Comparison of ENCODE assay signal across 8 cellular contexts in the genomic region with DNA sequence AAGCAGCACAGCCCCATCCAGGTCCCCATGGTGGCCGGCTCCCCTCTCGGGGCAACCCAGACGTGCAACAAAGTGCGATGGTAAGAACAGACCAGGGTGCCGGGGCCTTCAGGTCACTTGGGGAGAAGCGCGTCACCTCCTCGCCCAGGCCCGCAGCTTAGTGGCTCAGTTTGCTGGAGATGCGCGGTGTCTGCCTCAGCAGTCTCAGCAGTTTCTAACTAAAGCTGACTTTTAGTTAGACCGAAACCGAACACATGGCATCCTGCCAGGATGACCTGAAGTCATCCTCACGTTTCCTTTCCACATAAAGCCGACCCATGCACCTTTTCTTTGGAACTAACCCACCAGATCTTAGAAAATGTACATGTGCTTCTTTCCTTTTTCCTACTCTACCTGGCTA. TPM values are rescaled to one million over a fixed set of nuclear protein-coding genes. Genes with fewer than 3 reads are reported as not detected.
"Had no signal": no experiment of that assay in that cellular context is flagged by ENCODE, and none has a peak within 500 bp of the region (broad histone marks: within the 10 kb centered on the region; RNA-seq: fewer than 3 reads in every experiment).

No MANE protein-coding gene starts in this region.

RNA-seq across cellular contexts. Expression of a gene that starts 47.9 kb away (rescaled TPM):
- total RNA-seq: foreskin keratinocyte; kidney epithelial cell; natural killer cell treated with Interleukin-12 subunit alpha and Interleukin-12 subunit beta and Interleukin-15 and Interleukin-18, amount 100 ng/mL, for 72 hours; posterior vena cava; right atrium auricular region; SJSA1; T-helper 2 cell treated with Interferon-gamma antibody and Interleukin-4, amounts not matched to agents 100 ng/mL and 5 ng/mL, for 36 hours; transverse colon had no signal
- polyA plus RNA-seq: foreskin keratinocyte had no signal
